ENCODE assay signal across 13 cellular contexts in the genomic region with DNA sequence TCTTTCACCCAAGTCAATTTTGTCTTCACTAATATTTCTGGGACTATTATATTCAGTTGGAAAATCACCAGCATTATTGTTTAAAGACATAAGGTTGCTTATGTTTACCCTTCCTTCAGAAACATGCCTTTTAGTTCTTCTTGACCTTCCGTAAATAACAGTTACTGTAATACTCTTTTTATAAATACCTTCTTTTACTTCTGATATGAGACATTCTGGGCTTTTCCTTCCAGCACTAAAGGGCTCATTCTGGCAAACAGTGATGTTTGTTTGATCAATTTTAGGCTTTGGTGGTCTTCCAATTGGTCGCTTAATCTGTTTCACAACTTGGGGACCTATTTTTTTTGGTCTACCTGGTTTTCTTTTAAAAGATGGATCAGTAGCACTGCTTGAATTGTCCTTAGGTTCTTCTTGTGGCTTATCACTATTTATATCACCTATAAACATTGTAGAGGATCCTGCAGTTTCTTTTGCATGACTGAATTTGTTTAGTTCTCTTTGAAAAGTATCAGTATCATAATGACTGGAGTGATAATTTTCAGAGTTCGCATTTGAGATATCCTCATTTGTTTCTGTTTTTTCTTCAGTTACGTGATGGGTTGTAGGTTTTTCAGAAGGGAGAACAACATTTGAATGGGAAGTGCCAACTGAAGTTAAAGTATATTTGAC.
A peak's percentile ranks its signal among the peaks of the same experiment; 100 is the strongest.
DNase-seq lines count a peak whose midpoint lies in the region; ATAC-seq and TF ChIP-seq lines count a peak whose summit lies in the region.
"Had no signal": no experiment of that assay in that cellular context is flagged by ENCODE, and none has a peak within 500 bp of the region (broad histone marks: within the 10 kb centered on the region; RNA-seq: fewer than 3 reads in every experiment).

No MANE protein-coding gene starts in this region.

- no peak overlapping the region for H3K4me2 ChIP-seq in PC-9

- no peak overlapping the region for H2AFZ ChIP-seq in PC-9

- no peak overlapping the region for H3K27ac Mint-ChIP-seq in CD4-positive, alpha-beta memory T cell
- H3K27ac Mint-ChIP-seq: activated B cell treated with CpG ODN at 0.5 μM for 24 hours; brain; stimulated activated naive CD8-positive, alpha-beta T cell treated with anti-CD3 and anti-CD28 coated beads, Interleukin-15, Interleukin-2, amounts not matched to agents 100 ng/mL and 50 ng/mL, for 24 hours had no signal

- H3K9me2 ChIP-seq in PC-9 (ENCODE audit: insufficient read depth) = no peaks in the 10 kb centered on the region

- no peak for DNase-seq in GF-D8 (lab: John Stamatoyannopoulos, UW)
- no peak for DNase-seq in PC-9
- DNase-seq in NCI-H187 treated with DMSO at 0.1 percent for 48 hours (lab: John Stamatoyannopoulos, UW) = no peak
- no peak for DNase-seq in CD4-positive, alpha-beta memory T cell
- DNase-seq: activated B cell treated with CpG ODN at 0.5 μM for 24 hours; activated T-cell treated with anti-CD3 and anti-CD28 coated beads, Interleukin-2, amount 50 U/mL, for 1 hour; NCI-H526 treated with DMSO at 0.1 percent for 48 hours had no signal

- TF ChIP-seq CTCF in PC-9 (conservative IDR thresholded peaks at IDR 0.05) = no peak

- no peaks in the 10 kb centered on the region for H3K27me3 ChIP-seq in PC-9 (ENCODE audit: insufficient read depth, low read depth)
- no peaks in the 10 kb centered on the region for H3K27me3 ChIP-seq in CD4-positive, alpha-beta memory T cell (ENCODE audit: insufficient read depth, low read length)
- H3K27me3 ChIP-seq: SJSA1 had no signal

- no peak overlapping the region for H3K4me3 ChIP-seq in PC-9
- no peak overlapping the region for H3K4me3 ChIP-seq in CD4-positive, alpha-beta memory T cell (ENCODE audit: low read length in 2 of 2)
- H3K4me3 ChIP-seq: SJSA1 had no signal

- peaks cover 5 to 12% of the 10 kb centered on the region in 2 donors for H3K36me3 Mint-ChIP-seq in CD4-positive, alpha-beta memory T cell

- CTCF ChIA-PET in PC-9 (lab: Charles Lee) = no interaction called here
- CTCF ChIA-PET in CD4-positive, alpha-beta memory T cell (lab: Charles Lee; ENCODE audit: partially characterized antibody) = no interaction called here

- no peaks in the 10 kb centered on the region for H3K9me3 ChIP-seq in PC-9 (ENCODE audit: insufficient read depth, low read depth)
- H3K9me3 ChIP-seq in CD4-positive, alpha-beta memory T cell (ENCODE audit: control insufficient read depth in 1 of 2, low read length in 2 of 2) = no peaks in the 10 kb centered on the region
- H3K9me3 ChIP-seq: SJSA1 had no signal

- peak; percentile 92 for ATAC-seq in GM19035 (IDR thresholded peaks at IDR 0.05; ENCODE audit: unreplicated experiment)
- peak; percentile 98 for ATAC-seq in GM21723 (IDR thresholded peaks at IDR 0.05; ENCODE audit: unreplicated experiment)
- ATAC-seq in HG03103 (IDR thresholded peaks at IDR 0.05; ENCODE audit: low read depth, unreplicated experiment) = peak; percentile 95

- no peaks in the 10 kb centered on the region for H3K79me2 ChIP-seq in PC-9 (ENCODE audit: low read depth)

- no peak overlapping the region for H3K27ac ChIP-seq in PC-9
- no peak overlapping the region for H3K27ac ChIP-seq in CD4-positive, alpha-beta memory T cell (ENCODE audit: low read depth, low read length)
- H3K27ac ChIP-seq: SJSA1 had no signal

- H3K36me3 ChIP-seq in PC-9 (ENCODE audit: low read depth) = no peaks in the 10 kb centered on the region
- H3K36me3 ChIP-seq in CD4-positive, alpha-beta memory T cell (ENCODE audit: insufficient read depth, low read length) = no peaks in the 10 kb centered on the region
- H3K36me3 ChIP-seq: SJSA1 had no signal

- H3K4me3 Mint-ChIP-seq in CD4-positive, alpha-beta memory T cell = no peak overlapping the region
- H3K4me3 Mint-ChIP-seq: activated B cell treated with CpG ODN at 0.5 μM for 24 hours; brain; stimulated activated naive CD8-positive, alpha-beta T cell treated with anti-CD3 and anti-CD28 coated beads, Interleukin-15, Interleukin-2, amounts not matched to agents 100 ng/mL and 50 ng/mL, for 24 hours had no signal

- peaks cover 0 to 6% (median under 1%) of the 10 kb centered on the region in 8 donors for H3K9me3 Mint-ChIP-seq in CD4-positive, alpha-beta memory T cell
- H3K9me3 Mint-ChIP-seq: brain had no signal

- H4K20me1 ChIP-seq in PC-9 (ENCODE audit: insufficient read depth) = no peaks in the 10 kb centered on the region

- POLR2A ChIA-PET in PC-9 (lab: Charles Lee; ENCODE audit: unreplicated experiment) = interaction anchor here (0.6 kb wide), 1 partner anchor 1573 kb away, joined by 4 read pairs; no protein-coding TSS in a partner anchor
- POLR2A ChIA-PET in CD4-positive, alpha-beta memory T cell (lab: Charles Lee; ENCODE audit: partially characterized antibody) = no interaction called here

- no peaks in the 10 kb centered on the region for H3K27me3 Mint-ChIP-seq in CD4-positive, alpha-beta memory T cell
- H3K27me3 Mint-ChIP-seq: activated B cell treated with CpG ODN at 0.5 μM for 24 hours; brain; stimulated activated naive CD8-positive, alpha-beta T cell treated with anti-CD3 and anti-CD28 coated beads, Interleukin-15, Interleukin-2, amounts not matched to agents 100 ng/mL and 50 ng/mL, for 24 hours had no signal

- intact Hi-C loops in PC-9 (cut with micrococcal nuclease; ENCODE audit: unreplicated experiment) = no loop called here
- intact Hi-C loops in CD4-positive, alpha-beta memory T cell (cut with micrococcal nuclease) = no loop called here

- no peaks in the 10 kb centered on the region for H3K4me1 ChIP-seq in PC-9 (replicated peaks; ENCODE audit: insufficient read depth)
- H3K4me1 ChIP-seq in CD4-positive, alpha-beta memory T cell (ENCODE audit: insufficient read depth, low read length) = no peaks in the 10 kb centered on the region
- H3K4me1 ChIP-seq: SJSA1 had no signal

- H3F3A ChIP-seq in PC-9 (ENCODE audit: insufficient read depth, low read depth) = no peaks in the 10 kb centered on the region

- no peaks in the 10 kb centered on the region for H3K4me1 Mint-ChIP-seq in CD4-positive, alpha-beta memory T cell
- H3K4me1 Mint-ChIP-seq: activated B cell treated with CpG ODN at 0.5 μM for 24 hours, brain had no signal

- BruUV-seq in PC-9 (replicated peaks; lab: Mats Ljungman, UMichigan) = no TSS peak
